ENCODE assay signal across 11 cellular contexts in genomic region chr16:89343501-89344291, GRCh38.
DNase-seq lines count a peak whose midpoint lies in the region; ATAC-seq, FAIRE-seq and TF ChIP-seq lines count a peak whose summit lies in the region.
"Had no signal": no experiment of that assay in that cellular context is flagged by ENCODE, and none has a peak within 500 bp of the region (broad histone marks: within the 10 kb centered on the region; RNA-seq: fewer than 3 reads in every experiment).

No MANE protein-coding gene starts in this region.

- no peak overlapping the region for H3K27ac Mint-ChIP-seq in activated CD4-positive, alpha-beta T cell treated with anti-CD3 and anti-CD28 coated beads, Interleukin-2, amount 10 ng/mL, durations not matched to agents 7 days and 5 days

- H3K36me3 ChIP-seq in MG63 (no peaks in the 10 kb centered on the region), endothelial cell of umbilical vein (ENCODE audit: control insufficient read depth in 2 of 2, extremely low read depth in 1 of 2, insufficient read depth in 2 of 2, low read length in 2 of 2) (no peaks in the 10 kb centered on the region), pancreas (no peaks in the 10 kb centered on the region)

- H3K9me1 ChIP-seq in endothelial cell of umbilical vein (replicated peaks; ENCODE audit: control insufficient read depth, extremely low read depth, insufficient read depth, low read length): no peaks in the 10 kb centered on the region

- POLR2A ChIA-PET in endothelial cell of umbilical vein (lab: Charles Lee): no interaction called here
- POLR2A ChIA-PET in activated CD4-positive, alpha-beta T cell treated with anti-CD3 and anti-CD28 coated beads, Interleukin-2, amount 10 ng/mL, durations not matched to agents 7 days and 5 days (lab: Charles Lee): no interaction called here

- H3K36me3 Mint-ChIP-seq in activated CD4-positive, alpha-beta T cell treated with anti-CD3 and anti-CD28 coated beads, Interleukin-2, amount 10 ng/mL, durations not matched to agents 7 days and 5 days (ENCODE audit: low read depth): peaks cover 12% of the 10 kb centered on the region

- no peak overlapping the region for H3K4me2 ChIP-seq in endothelial cell of umbilical vein (ENCODE audit: insufficient read depth, low read length)

- FAIRE-seq in endothelial cell of umbilical vein (lab: Jason Lieb, UNC) (peak; percentile 33), pancreas (lab: Jason Lieb, UNC) (no peak)

- WGBS in pancreas, 2 donors: 81% methylated on average over 34 of the region's 34 CpGs

- TF ChIP-seq CTCF in endothelial cell of umbilical vein (IDR thresholded peaks at IDR 0.05; ENCODE audit: extremely low read depth in 1 of 2, insufficient read depth in 1 of 2, low read depth in 1 of 2, low read length in 2 of 2) (no peak), pancreas (IDR thresholded peaks at IDR 0.05) (no peak)

- CTCF ChIA-PET in endothelial cell of umbilical vein (lab: Charles Lee): interaction anchor here (0.8 to 1.5 kb wide), 2 partner anchors 9 to 65 kb away, joined by 3 to 7 read pairs; no protein-coding TSS in a partner anchor
- CTCF ChIA-PET in activated CD4-positive, alpha-beta T cell treated with anti-CD3 and anti-CD28 coated beads, Interleukin-2, amount 10 ng/mL, durations not matched to agents 7 days and 5 days (lab: Charles Lee): interaction anchor here (0.6 kb wide), 1 partner anchor 114 kb away, joined by 3 read pairs; no protein-coding TSS in a partner anchor

- H3K27ac ChIP-seq in endothelial cell of umbilical vein (ENCODE audit: insufficient read depth, low read depth, low read length) (no peak overlapping the region), pancreas (peak overlapping the region in 3 of 4 donors; percentile 61 to 74 (median 64))

- peaks cover 5% of the 10 kb centered on the region for H4K20me1 ChIP-seq in endothelial cell of umbilical vein (replicated peaks; ENCODE audit: control insufficient read depth, extremely low read depth, insufficient read depth, low read length)

- H3K4me1 Mint-ChIP-seq in activated CD4-positive, alpha-beta T cell treated with anti-CD3 and anti-CD28 coated beads, Interleukin-2, amount 10 ng/mL, durations not matched to agents 7 days and 5 days: peaks cover 60% of the 10 kb centered on the region

- H3K9me3 ChIP-seq in MG63 (no peaks in the 10 kb centered on the region), endothelial cell of umbilical vein (replicated peaks; ENCODE audit: control insufficient read depth, insufficient read depth, low read length) (no peaks in the 10 kb centered on the region), pancreas (no peaks in the 10 kb centered on the region)
- H3K9me3 ChIP-seq: body of pancreas had no signal

- H3K9me3 Mint-ChIP-seq in activated CD4-positive, alpha-beta T cell treated with anti-CD3 and anti-CD28 coated beads, Interleukin-2, amount 10 ng/mL, durations not matched to agents 7 days and 5 days: no peaks in the 10 kb centered on the region

- no peak overlapping the region for H3K4me3 ChIP-seq in MG63
- no peak overlapping the region for H3K4me3 ChIP-seq in endothelial cell of umbilical vein (replicated peaks in 1 of 3; ENCODE audit: insufficient read depth in 1 of 3, low read depth in 1 of 3, low read length in 3 of 3)
- H3K4me3 ChIP-seq in pancreas: no peak overlapping the region
- H3K4me3 ChIP-seq: body of pancreas had no signal

- no TSS peak for BruUV-seq in endothelial cell of umbilical vein (replicated peaks; lab: Mats Ljungman, UMichigan)

- H3K4me1 ChIP-seq in endothelial cell of umbilical vein (ENCODE audit: control insufficient read depth, extremely low read depth, insufficient read depth, low read length) (peaks cover 4% of the 10 kb centered on the region), pancreas (peaks cover 12 to 32% (median 29%) of the 10 kb centered on the region in 3 donors)

- no peak overlapping the region for H3K4me3 Mint-ChIP-seq in activated CD4-positive, alpha-beta T cell treated with anti-CD3 and anti-CD28 coated beads, Interleukin-2, amount 10 ng/mL, durations not matched to agents 7 days and 5 days

- TF ChIP-seq POLR2A in endothelial cell of umbilical vein (IDR thresholded peaks at IDR 0.05; ENCODE audit: low read depth, low read length): no peak

- no peaks in the 10 kb centered on the region for H3K27me3 Mint-ChIP-seq in activated CD4-positive, alpha-beta T cell treated with anti-CD3 and anti-CD28 coated beads, Interleukin-2, amount 10 ng/mL, durations not matched to agents 7 days and 5 days

- DNase-seq in EL (peak; percentile 45), MG63 (peak; percentile 47), endothelial cell of umbilical vein (ENCODE audit: low read depth, low spot score) (no peak), pancreas (no peak), RKO (ENCODE audit: low spot score) (no peak), NCI-H510A treated with DMSO at 0.1 percent for 48 hours (lab: John Stamatoyannopoulos, UW) (no peak)
- no peak for DNase-seq in activated CD4-positive, alpha-beta T cell treated with anti-CD3 and anti-CD28 coated beads, Interleukin-2, amount 10 ng/mL, durations not matched to agents 7 days and 5 days
- DNase-seq: body of pancreas; NCI-H1436; stimulated activated CD4-positive, alpha-beta T cell treated with anti-CD3 and anti-CD28 coated beads, Interleukin-2, amount 100 ng/mL, for 48 hours had no signal

- intact Hi-C loops in endothelial cell of umbilical vein (cut with micrococcal nuclease) (no loop called here), pancreas (cut with DNase I) (loop anchor here in 1 of 3 donors (10.0 kb wide), 1 partner anchor 51 kb away; no protein-coding TSS in a partner anchor)

- peaks cover 100% of the 10 kb centered on the region for H3K79me2 ChIP-seq in endothelial cell of umbilical vein (ENCODE audit: control insufficient read depth, insufficient read depth, low read length)

- dilution Hi-C loops in endothelial cell of umbilical vein (cut with MboI; ENCODE audit: extremely low pct_ligation_motif_present, low sequenced_read_pairs): no loop called here

- no peaks in the 10 kb centered on the region for H3K27me3 ChIP-seq in MG63
- no peaks in the 10 kb centered on the region for H3K27me3 ChIP-seq in endothelial cell of umbilical vein (ENCODE audit: control insufficient read depth in 2 of 2, insufficient read depth in 2 of 2, low read length in 2 of 2)
- no peaks in the 10 kb centered on the region for H3K27me3 ChIP-seq in pancreas
- H3K27me3 ChIP-seq: body of pancreas had no signal

- ATAC-seq in pancreas (peak in 2 of 4 donors; percentile 24 to 44), GM18861 (IDR thresholded peaks at IDR 0.05; ENCODE audit: unreplicated experiment) (no peak)
- ATAC-seq: body of pancreas had no signal

- no peak overlapping the region for H3K9ac ChIP-seq in endothelial cell of umbilical vein (replicated peaks; ENCODE audit: extremely low read depth, insufficient read depth, low read length)

- no peak overlapping the region for H2AFZ ChIP-seq in endothelial cell of umbilical vein (ENCODE audit: low read depth, low read length)

TF ChIP-seq in endothelial cell of umbilical vein, 7 proteins besides CTCF, POLR2A, EP300 and RAD21:
- TF ChIP-seq EZH2 (IDR thresholded peaks at IDR 0.05; ENCODE audit: borderline replicate concordance, low read depth, low read length, severe bottlenecking): no peak
- no peak for TF ChIP-seq POLR2AphosphoS5 (IDR thresholded peaks at IDR 0.05; ENCODE audit: insufficient read depth, low read depth, low read length)
- no peak for TF ChIP-seq MAX (IDR thresholded peaks at IDR 0.05; ENCODE audit: insufficient read depth, insufficient read length)
- TF ChIP-seq JUN (IDR thresholded peaks at IDR 0.05; ENCODE audit: borderline replicate concordance, insufficient read depth, insufficient read length, low read depth): no peak
- TF ChIP-seq MYC (IDR thresholded peaks at IDR 0.05; ENCODE audit: low read depth, low read length): no peak
- TF ChIP-seq FOS (IDR thresholded peaks at IDR 0.05; ENCODE audit: borderline replicate concordance, insufficient read depth, low read length): no peak
- TF ChIP-seq GATA2 (IDR thresholded peaks at IDR 0.05; ENCODE audit: insufficient read depth, insufficient read length, low read depth, low read length): no peak

Comparison
In these comparisons a context has a peak if more than half of its experiments do, and no peak if none do; other contexts are left out.
1. DNase-seq: peak in EL (single experiment) and MG63 (single experiment); none in endothelial cell of umbilical vein (single experiment), pancreas (0 of 6), RKO (single experiment), NCI-H510A treated with DMSO at 0.1 percent for 48 hours (single experiment) and activated CD4-positive, alpha-beta T cell treated with anti-CD3 and anti-CD28 coated beads, Interleukin-2, amount 10 ng/mL, durations not matched to agents 7 days and 5 days (single experiment).